ENCODE assay signal across 26 cellular contexts in genomic region chr20:45976132-45976531, GRCh38. TPM values are rescaled to one million over a fixed set of nuclear protein-coding genes. Genes with fewer than 3 reads are reported as not detected.
"Had no signal": no experiment of that assay in that cellular context is flagged by ENCODE, and none has a peak within 500 bp of the region (broad histone marks: within the 10 kb centered on the region; RNA-seq: fewer than 3 reads in every experiment).

No MANE protein-coding gene starts in this region.

- H3K27me3 Mint-ChIP-seq: activated B cell treated with CpG ODN at 0.5 μM for 24 hours; activated T-cell treated with anti-CD3 and anti-CD28 coated beads, Interleukin-2, amount 50 U/mL, for 24 hours; T-helper 17 cell had no signal

- H3K9me3 Mint-ChIP-seq: activated T-cell treated with anti-CD3 and anti-CD28 coated beads, Interleukin-2, amount 50 U/mL, for 24 hours; activated T-helper 1 cell treated with anti-CD3 and anti-CD28 coated beads, Interleukin-12 subunit alpha, Interleukin-12 subunit beta, Interleukin-2, Interleukin-4 antibody, amounts not matched to agents 30 ng/mL and 10 ng/mL and 1 ng/mL, durations not matched to agents 14 hours and 24 hours and 36 hours had no signal

- FAIRE-seq: RCC 7860, TTC549 had no signal

- H3K27me3 ChIP-seq: brain microvascular endothelial cell, cardiac muscle cell had no signal

- ATAC-seq: activated CD8-positive, alpha-beta memory T cell treated with anti-CD3 and anti-CD28 coated beads, Interleukin-2, amount 10 ng/mL, durations not matched to agents 7 days and 5 days; activated naive CD4-positive, alpha-beta T cell treated with anti-CD3 and anti-CD28 coated beads, Interleukin-2, amount 50 U/mL, for 72 hours; PC-3; T-helper 17 cell had no signal

- H3K36me3 ChIP-seq: brain microvascular endothelial cell, cardiac muscle cell had no signal

- H3K27ac Mint-ChIP-seq: activated B cell treated with CpG ODN at 0.5 μM for 24 hours; activated CD4-positive, alpha-beta T cell treated with anti-CD3 and anti-CD28 coated beads, Interleukin-2, amount 10 ng/mL, durations not matched to agents 24 days and 14 days; activated CD8-positive, alpha-beta memory T cell treated with anti-CD3 and anti-CD28 coated beads, Interleukin-2, amount 10 ng/mL, durations not matched to agents 7 days and 5 days; activated naive CD4-positive, alpha-beta T cell treated with anti-CD3 and anti-CD28 coated beads, Interleukin-2, amount 50 U/mL, for 72 hours; activated T-cell treated with anti-CD3 and anti-CD28 coated beads, Interleukin-2, amount 50 U/mL, for 24 hours; activated T-helper 1 cell treated with anti-CD3 and anti-CD28 coated beads, Interleukin-12 subunit alpha, Interleukin-12 subunit beta, Interleukin-2, Interleukin-4 antibody, amounts not matched to agents 30 ng/mL and 10 ng/mL and 1 ng/mL, durations not matched to agents 14 hours and 24 hours and 36 hours; T-helper 17 cell had no signal

- H3K4me3 ChIP-seq: cardiac muscle cell had no signal

- H3K4me3 Mint-ChIP-seq: activated B cell treated with CpG ODN at 0.5 μM for 24 hours; activated CD4-positive, alpha-beta T cell treated with anti-CD3 and anti-CD28 coated beads, Interleukin-2, amount 10 ng/mL, durations not matched to agents 24 days and 14 days; activated CD8-positive, alpha-beta memory T cell treated with anti-CD3 and anti-CD28 coated beads, Interleukin-2, amount 10 ng/mL, durations not matched to agents 7 days and 5 days; activated T-cell treated with anti-CD3 and anti-CD28 coated beads, Interleukin-2, amount 50 U/mL, for 24 hours; activated T-helper 1 cell treated with anti-CD3 and anti-CD28 coated beads, Interleukin-12 subunit alpha, Interleukin-12 subunit beta, Interleukin-2, Interleukin-4 antibody, amounts not matched to agents 30 ng/mL and 10 ng/mL and 1 ng/mL, durations not matched to agents 14 hours and 24 hours and 36 hours; T-helper 17 cell had no signal

- H3K36me3 Mint-ChIP-seq: activated CD8-positive, alpha-beta memory T cell treated with anti-CD3 and anti-CD28 coated beads, Interleukin-2, amount 10 ng/mL, durations not matched to agents 7 days and 5 days had no signal

- DNase-seq: activated B cell treated with CpG ODN at 0.5 μM for 24 hours; activated CD4-positive, alpha-beta T cell treated with anti-CD3 and anti-CD28 coated beads for 1 hour; activated CD4-positive, alpha-beta T cell treated with anti-CD3 and anti-CD28 coated beads, Interleukin-2, amount 10 ng/mL, durations not matched to agents 24 days and 14 days; activated CD4-positive, alpha-beta T cell treated with anti-CD3 and anti-CD28 coated beads, Interleukin-2, amount 50 U/mL, for 48 hours; activated CD8-positive, alpha-beta memory T cell treated with anti-CD3 and anti-CD28 coated beads, Interleukin-2, amount 10 ng/mL, durations not matched to agents 7 days and 5 days; activated effector memory CD4-positive, alpha-beta T cell treated with Interleukin-2 at 50 U/mL for 16 hours; activated naive CD4-positive, alpha-beta T cell treated with Interleukin-2 at 50 U/mL for 16 hours; activated T-cell treated with anti-CD3 and anti-CD28 coated beads, Interleukin-2, amount 50 U/mL, for 24 hours; brain microvascular endothelial cell; KG1; NCI-H1048; NCI-H146; NCI-H187 treated with DMSO at 0.1 percent for 48 hours; NCI-H2081 treated with DMSO at 0.1 percent for 48 hours; NCI-H446; NCI-H524; PC-3; SIG-M5; T-helper 17 cell; T-helper 9 cell had no signal

- H3K27ac ChIP-seq: brain microvascular endothelial cell, cardiac muscle cell had no signal

RNA-seq across cellular contexts. Expression of gene MMP9, which starts 32.6 kb away (rescaled TPM):
- total RNA-seq: cardiac muscle cell, LHCN-M2 had no signal

RNA-seq across cellular contexts. Expression of gene SLC12A5, which starts 52.9 kb away (rescaled TPM):
- total RNA-seq: activated B cell treated with CpG ODN at 0.5 μM for 24 hours; activated CD4-positive, alpha-beta T cell treated with anti-CD3 and anti-CD28 coated beads, Interleukin-2, amount 10 ng/mL, durations not matched to agents 24 days and 14 days; activated T-helper 1 cell treated with anti-CD3 and anti-CD28 coated beads, Interleukin-12 subunit alpha, Interleukin-12 subunit beta, Interleukin-2, Interleukin-4 antibody, amounts not matched to agents 30 ng/mL and 10 ng/mL and 1 ng/mL, durations not matched to agents 14 hours and 24 hours and 36 hours; T-helper 17 cell had no signal
